ENCODE assay signal across 17 cellular contexts in genomic region chr3:188890572-188891270, GRCh38.
DNase-seq lines count a peak whose midpoint lies in the region; ATAC-seq, FAIRE-seq and TF ChIP-seq lines count a peak whose summit lies in the region.
"Had no signal": no experiment of that assay in that cellular context is flagged by ENCODE, and none has a peak within 500 bp of the region (broad histone marks: within the 10 kb centered on the region; RNA-seq: fewer than 3 reads in every experiment).

No MANE protein-coding gene starts in this region.

- H2AFZ ChIP-seq in Karpas-422 (ENCODE audit: low read length) = no peak overlapping the region

- H3K9me2 ChIP-seq in Karpas-422 (replicated peaks; ENCODE audit: insufficient read depth, low read length) = no peaks in the 10 kb centered on the region

- H3K9me3 ChIP-seq in RWPE2 (ENCODE audit: severe bottlenecking) (no peaks in the 10 kb centered on the region), Karpas-422 (ENCODE audit: low read length) (no peaks in the 10 kb centered on the region)
- H3K9me3 ChIP-seq: vagina had no signal

- no peak overlapping the region for H3K4me3 ChIP-seq in RWPE2 (ENCODE audit: severe bottlenecking)
- no peak overlapping the region for H3K4me3 ChIP-seq in Karpas-422 (ENCODE audit: low read length)
- H3K4me3 ChIP-seq: vagina had no signal

- H3K27me3 ChIP-seq in RWPE2 (ENCODE audit: insufficient read depth, poor library complexity, severe bottlenecking) (no peaks in the 10 kb centered on the region), Karpas-422 (ENCODE audit: low read length) (no peaks in the 10 kb centered on the region)
- H3K27me3 ChIP-seq: vagina had no signal

- TF ChIP-seq CTCF in RWPE2 (IDR thresholded peaks at IDR 0.05; ENCODE audit: poor library complexity, severe bottlenecking) = no peak

- H3K79me2 ChIP-seq in Karpas-422 (ENCODE audit: low read length) = no peaks in the 10 kb centered on the region

- DNase-seq in GM03348 (ENCODE audit: low spot score) = peak; percentile 28
- no peak for DNase-seq in RWPE2 (ENCODE audit: low spot score)
- peak; percentile 7 for DNase-seq in fibroblast of gingiva (ENCODE audit: low read depth)
- peak; percentile 9 for DNase-seq in urothelium cell line (ENCODE audit: low spot score)
- no peak for DNase-seq in NCI-H146 treated with DMSO at 0.1 percent for 48 hours (lab: John Stamatoyannopoulos, UW; ENCODE audit: unreplicated experiment)
- no peak for DNase-seq in Karpas-422
- no peak for DNase-seq in NCI-H187 treated with DMSO at 0.1 percent for 48 hours (lab: John Stamatoyannopoulos, UW)
- DNase-seq: activated naive CD4-positive, alpha-beta T cell; cortex of kidney; DMS 273 treated with DMSO at 0.1 percent for 48 hours; NCI-H146; NCI-H446; NK-92 treated with Interleukin-12 subunit alpha and Interleukin-12 subunit beta, amount 100 ng/mL, for 24 hours; occipital lobe; stimulated activated CD4-positive, alpha-beta T cell treated with anti-CD3 and anti-CD28 coated beads, Interleukin-4, amount 100 ng/mL, for 1 hour; substantia nigra had no signal

- FAIRE-seq in urothelium cell line (lab: Jason Lieb, UNC) = no peak

- H3K4me1 ChIP-seq in RWPE2 (ENCODE audit: insufficient read depth, poor library complexity, severe bottlenecking) (peaks cover 7% of the 10 kb centered on the region), Karpas-422 (ENCODE audit: low read length) (peaks cover 8% of the 10 kb centered on the region; the same call in 1 of the 2 replicates)
- H3K4me1 ChIP-seq: vagina had no signal

- peak; percentile 23; the same call in 1 of the 3 replicates for ATAC-seq in RWPE2 (ENCODE audit: low read depth)

- H3K27ac ChIP-seq in RWPE2 (ENCODE audit: poor library complexity, severe bottlenecking) (peak overlapping the region; percentile 23), Karpas-422 (ENCODE audit: low read length) (no peak overlapping the region)
- H3K27ac ChIP-seq: vagina had no signal

- H3K4me2 ChIP-seq in Karpas-422 (ENCODE audit: low read depth, low read length, poor library complexity, severe bottlenecking) = no peak overlapping the region

- H3K9ac ChIP-seq in Karpas-422 (ENCODE audit: low read length) = no peak overlapping the region

- H3K36me3 ChIP-seq in RWPE2 (ENCODE audit: low read depth) = no peaks in the 10 kb centered on the region
- H3K36me3 ChIP-seq in Karpas-422 (ENCODE audit: insufficient read depth, low read length) = no peaks in the 10 kb centered on the region
- H3K36me3 ChIP-seq: vagina had no signal

- no peaks in the 10 kb centered on the region for H4K20me1 ChIP-seq in Karpas-422 (ENCODE audit: insufficient read depth, low read depth, low read length)

Comparison
In these comparisons a context has a peak if more than half of its experiments do, and no peak if none do; other contexts are left out.
1. DNase-seq: peak in GM03348 (single experiment), fibroblast of gingiva (single experiment) and urothelium cell line (single experiment); none in RWPE2 (single experiment), NCI-H146 treated with DMSO at 0.1 percent for 48 hours (single experiment), Karpas-422 (single experiment) and NCI-H187 treated with DMSO at 0.1 percent for 48 hours (single experiment).